Comparison of ENCODE assay signal across 11 cellular contexts in the genomic region with DNA sequence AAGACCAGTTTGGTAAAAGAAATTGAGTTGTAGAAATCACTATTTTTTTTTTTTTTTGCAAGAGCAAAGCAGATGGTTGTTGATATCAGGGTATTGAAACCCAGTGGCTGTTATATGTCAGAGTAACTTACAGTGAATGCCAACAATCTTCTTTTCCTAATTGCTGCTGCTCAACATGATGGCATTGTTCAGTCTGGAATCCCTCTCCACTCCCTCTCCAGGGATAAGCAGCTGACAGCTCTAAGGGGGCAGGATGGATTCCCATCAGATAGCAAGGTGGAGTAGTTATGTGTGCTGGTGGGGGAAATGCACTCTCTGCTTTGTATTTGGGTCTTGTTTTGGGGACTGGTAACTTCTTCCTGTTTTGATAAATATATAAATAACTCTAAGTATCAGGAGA.
"Had no signal": no experiment of that assay in that cellular context is flagged by ENCODE, and none has a peak within 500 bp of the region (broad histone marks: within the 10 kb centered on the region; RNA-seq: fewer than 3 reads in every experiment).

No MANE protein-coding gene starts in this region.

- H3K36me3 ChIP-seq: prostate gland, upper lobe of right lung had no signal

- ATAC-seq: activated CD4-positive, CD25-positive, alpha-beta regulatory T cell treated with anti-CD3 and anti-CD28 coated beads, Interleukin-2, amount 50 U/mL, for 24 hours; esophagus mucosa; left colon; naive thymus-derived CD8-positive, alpha-beta T cell; upper lobe of right lung had no signal

- H3K27ac ChIP-seq: prostate gland, upper lobe of right lung had no signal

- H3K27me3 ChIP-seq: upper lobe of right lung had no signal

- H3K9me3 ChIP-seq: prostate gland, upper lobe of right lung had no signal

- H3K4me3 ChIP-seq: prostate gland, upper lobe of right lung had no signal

- DNase-seq: activated gamma-delta T cell; activated T-cell treated with anti-CD3 and anti-CD28 coated beads, Interleukin-2, amount 50 U/mL, for 48 hours; left colon; mammary epithelial cell; naive thymus-derived CD8-positive, alpha-beta T cell; occipital lobe; stimulated activated CD4-positive, alpha-beta T cell treated with anti-CD3 and anti-CD28 coated beads, Interleukin-4, amount 100 ng/mL, for 24 hours; upper lobe of right lung had no signal

- H3K4me1 ChIP-seq: prostate gland, upper lobe of right lung had no signal
